9 cellular contexts compared by ENCODE assay signal in genomic region chr15:35293353-35294130, GRCh38.
A peak's percentile ranks its signal among the peaks of the same experiment; 100 is the strongest.
DNase-seq lines count a peak whose midpoint lies in the region; ATAC-seq and TF ChIP-seq lines count a peak whose summit lies in the region.
"Had no signal": no experiment of that assay in that cellular context is flagged by ENCODE, and none has a peak within 500 bp of the region (broad histone marks: within the 10 kb centered on the region; RNA-seq: fewer than 3 reads in every experiment).

No MANE protein-coding gene starts in this region.

- peaks cover 3 to 12% of the 10 kb centered on the region in 2 experiments for H3K4me1 ChIP-seq in trophoblast cell (ENCODE audit: control insufficient read depth in 1 of 2, insufficient read depth in 2 of 2, low read length in 2 of 2)

- no peak overlapping the region for H3K4me3 ChIP-seq in GM12865 (ENCODE audit: low read depth, low read length)
- H3K4me3 ChIP-seq in epithelial cell of proximal tubule (ENCODE audit: low read depth, low read length): no peak overlapping the region
- no peak overlapping the region for H3K4me3 ChIP-seq in trophoblast cell (ENCODE audit: low read depth, low read length)

- intact Hi-C loops in activated CD4-positive, alpha-beta T cell treated with anti-CD3 and anti-CD28 coated beads, Interleukin-2, amount 10 ng/mL, durations not matched to agents 24 days and 14 days (cut with micrococcal nuclease): no loop called here

- peak overlapping the region; percentile 17 for H2AFZ ChIP-seq in trophoblast cell (ENCODE audit: insufficient read depth, low read length, poor library complexity)

- H3K4me3 Mint-ChIP-seq in activated CD4-positive, alpha-beta T cell treated with anti-CD3 and anti-CD28 coated beads, Interleukin-2, amount 10 ng/mL, durations not matched to agents 24 days and 14 days: no peak overlapping the region

- no peaks in the 10 kb centered on the region for H3K4me1 Mint-ChIP-seq in activated CD4-positive, alpha-beta T cell treated with anti-CD3 and anti-CD28 coated beads, Interleukin-2, amount 10 ng/mL, durations not matched to agents 24 days and 14 days

- H3K79me1 ChIP-seq in trophoblast cell (ENCODE audit: low read length): peaks cover 8% of the 10 kb centered on the region

- TF ChIP-seq CTCF in GM12865 (IDR thresholded peaks at IDR 0.05; ENCODE audit: insufficient read depth, low read depth, low read length, missing control alignments) (peak; percentile 3), epithelial cell of proximal tubule (conservative IDR thresholded peaks at IDR 0.05; ENCODE audit: low read depth, low read length) (peak; percentile 53)

- no peak overlapping the region for H3K4ac ChIP-seq in trophoblast cell (ENCODE audit: low read depth, low read length)

- DNase-seq in GM12865 (ENCODE audit: low read depth): peak; percentile 13
- DNase-seq in NOMO-1 treated with DMSO at 0.1 percent for 48 hours (lab: John Stamatoyannopoulos, UW; ENCODE audit: unreplicated experiment): peak; percentile 75
- peak; percentile 66 for DNase-seq in epithelial cell of proximal tubule (ENCODE audit: low read depth)
- DNase-seq in trophoblast cell: peak; percentile 10 to 64
- DNase-seq in activated CD4-positive, alpha-beta T cell treated with anti-CD3 and anti-CD28 coated beads, Interleukin-2, amount 10 ng/mL, durations not matched to agents 24 days and 14 days: no peak
- no peak for DNase-seq in stimulated activated naive CD4-positive, alpha-beta T cell (lab: John Stamatoyannopoulos, UW)
- DNase-seq: activated effector memory CD4-positive, alpha-beta T cell treated with Interleukin-2 at 50 U/mL for 16 hours had no signal

- no peaks in the 10 kb centered on the region for H3K36me3 ChIP-seq in trophoblast cell (ENCODE audit: control insufficient read depth in 1 of 2, insufficient read depth in 2 of 2, low read length in 2 of 2)

- peak overlapping the region; percentile 61 for H4K8ac ChIP-seq in trophoblast cell (ENCODE audit: low read depth, low read length)

- H2BK120ac ChIP-seq in trophoblast cell (ENCODE audit: insufficient read depth, low read length, poor library complexity): peak overlapping the region; percentile 80

- H3K79me2 ChIP-seq in trophoblast cell (ENCODE audit: control insufficient read depth, insufficient read depth, low read length, poor library complexity): peaks cover 3% of the 10 kb centered on the region

- no peaks in the 10 kb centered on the region for H3K9me3 Mint-ChIP-seq in activated CD4-positive, alpha-beta T cell treated with anti-CD3 and anti-CD28 coated beads, Interleukin-2, amount 10 ng/mL, durations not matched to agents 24 days and 14 days

- no peak overlapping the region for H3K9ac ChIP-seq in trophoblast cell (ENCODE audit: low read length)

- peak overlapping the region; percentile 65 for H2BK5ac ChIP-seq in trophoblast cell (ENCODE audit: low read depth, low read length, poor library complexity)

- H3K27ac Mint-ChIP-seq in activated CD4-positive, alpha-beta T cell treated with anti-CD3 and anti-CD28 coated beads, Interleukin-2, amount 10 ng/mL, durations not matched to agents 24 days and 14 days: no peak overlapping the region

- H3K27ac ChIP-seq in trophoblast cell (ENCODE audit: low read depth, low read length): peak overlapping the region; percentile 63

- ATAC-seq in GM21723 (IDR thresholded peaks at IDR 0.05; ENCODE audit: unreplicated experiment): no peak
- ATAC-seq in GM21717 (IDR thresholded peaks at IDR 0.05; ENCODE audit: unreplicated experiment): no peak

- H3K18ac ChIP-seq in trophoblast cell (ENCODE audit: low read length): peak overlapping the region; percentile 69

- H3K27me3 ChIP-seq in trophoblast cell (ENCODE audit: insufficient read depth, low read length): no peaks in the 10 kb centered on the region

- no CpG with 5 or more reads among the region's 4 CpGs for WGBS in trophoblast cell (ENCODE audit: extremely low coverage, insufficient coverage, insufficient read length)

- H3K9me3 ChIP-seq in trophoblast cell (ENCODE audit: insufficient read depth, low read depth, low read length): peaks cover 2% of the 10 kb centered on the region

- H2AK5ac ChIP-seq in trophoblast cell (ENCODE audit: low read length): peak overlapping the region; percentile 7

- no peaks in the 10 kb centered on the region for H3K27me3 Mint-ChIP-seq in activated CD4-positive, alpha-beta T cell treated with anti-CD3 and anti-CD28 coated beads, Interleukin-2, amount 10 ng/mL, durations not matched to agents 24 days and 14 days

- no peak overlapping the region for H4K12ac ChIP-seq in trophoblast cell (ENCODE audit: low read depth, low read length)

- H4K91ac ChIP-seq in trophoblast cell (ENCODE audit: low read depth, low read length): peak overlapping the region; percentile 86

- peak overlapping the region; percentile 86 for H2BK12ac ChIP-seq in trophoblast cell (ENCODE audit: low read length)

- peak overlapping the region; percentile 79 for H3K14ac ChIP-seq in trophoblast cell (ENCODE audit: low read length)

- no peaks in the 10 kb centered on the region for H3K36me3 Mint-ChIP-seq in activated CD4-positive, alpha-beta T cell treated with anti-CD3 and anti-CD28 coated beads, Interleukin-2, amount 10 ng/mL, durations not matched to agents 24 days and 14 days (ENCODE audit: low read depth)

- no peak overlapping the region for H3K23ac ChIP-seq in trophoblast cell (ENCODE audit: low read length)

- H3K4me2 ChIP-seq in trophoblast cell (ENCODE audit: low read length): no peak overlapping the region

Comparison
In these comparisons a context has a peak if more than half of its experiments do, and no peak if none do; other contexts are left out.
1. DNase-seq: peak in GM12865 (single experiment), NOMO-1 treated with DMSO at 0.1 percent for 48 hours (single experiment), epithelial cell of proximal tubule (single experiment) and trophoblast cell (2 of 2); none in activated CD4-positive, alpha-beta T cell treated with anti-CD3 and anti-CD28 coated beads, Interleukin-2, amount 10 ng/mL, durations not matched to agents 24 days and 14 days (single experiment) and stimulated activated naive CD4-positive, alpha-beta T cell (0 of 6).